In genomic region chr19:56351208-56351607, GRCh38 we compare ENCODE assay signal across 15 cellular contexts. TPM values are rescaled to one million over a fixed set of nuclear protein-coding genes. Genes with fewer than 3 reads are reported as not detected.
"Had no signal": no experiment of that assay in that cellular context is flagged by ENCODE, and none has a peak within 500 bp of the region (broad histone marks: within the 10 kb centered on the region; RNA-seq: fewer than 3 reads in every experiment).

No MANE protein-coding gene starts in this region.

- H3K36me3 ChIP-seq: SJCRH30 had no signal

- H3K4me3 ChIP-seq: PC-9, SJCRH30, SK-N-MC had no signal

- H3K27ac ChIP-seq: PC-9, RWPE1, SJCRH30, SK-N-MC had no signal

- H3K4me1 ChIP-seq: SJCRH30 had no signal

- ATAC-seq: Panc1, Right ventricle myocardium inferior had no signal

- H3K27me3 ChIP-seq: SJCRH30 had no signal

- H3K9me3 ChIP-seq: SJCRH30 had no signal

- DNase-seq: NCI-H1092, NCI-H1417 treated with DMSO at 0.1 percent for 48 hours, NCI-H1436 treated with DMSO at 0.1 percent for 48 hours, NCI-H187 treated with DMSO at 0.1 percent for 48 hours, NCI-H526 treated with DMSO at 0.1 percent for 48 hours, NCI-H774, SIG-M5 had no signal

RNA-seq across cellular contexts. Expression of gene ZNF582, which starts 42.1 kb away (rescaled TPM):
- total RNA-seq: MCF 10A, OCI-LY7 had no signal
